In the genomic region with DNA sequence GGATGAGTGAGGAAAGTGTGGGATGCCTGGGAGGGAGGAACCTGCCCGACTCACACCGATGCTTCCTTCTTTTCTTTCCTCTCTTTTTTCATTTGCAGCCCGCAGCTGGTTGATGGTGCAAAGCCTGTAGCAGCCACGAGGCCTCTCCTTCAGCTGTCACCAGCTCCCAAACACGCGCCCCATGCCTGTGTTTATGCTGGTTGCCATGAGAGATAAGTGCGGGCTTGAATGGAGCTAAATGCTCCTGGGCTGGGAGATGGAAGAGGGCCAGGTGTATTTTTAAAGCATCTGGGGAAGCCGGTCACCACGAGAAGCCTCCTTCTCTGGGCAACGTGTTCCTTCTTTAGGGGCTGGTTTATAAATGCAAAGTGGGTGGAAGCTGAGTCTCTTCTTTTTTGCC, we compare ENCODE assay signal across 12 cellular contexts. TPM values are rescaled to one million over a fixed set of nuclear protein-coding genes. Genes with fewer than 3 reads are reported as not detected.
DNase-seq lines count a peak whose midpoint lies in the region; ATAC-seq and TF ChIP-seq lines count a peak whose summit lies in the region.
"Had no signal": no experiment of that assay in that cellular context is flagged by ENCODE, and none has a peak within 500 bp of the region (broad histone marks: within the 10 kb centered on the region; RNA-seq: fewer than 3 reads in every experiment).

No MANE protein-coding gene starts in this region.

- H3K4me2 ChIP-seq in hepatocyte, result no peak overlapping the region

- 79% methylated on average over 10 of the region's 10 CpGs for WGBS in hepatocyte (ENCODE audit: low lambda C conversion rate, missing lambda C conversion rate)
- WGBS in upper lobe of left lung, 2 donors, result 25 to 29% methylated on average over 10 of the region's 10 CpGs

- H3K36me3 ChIP-seq in SJCRH30, result no peaks in the 10 kb centered on the region
- no peaks in the 10 kb centered on the region for H3K36me3 ChIP-seq in hepatocyte (replicated peaks; ENCODE audit: insufficient read depth, low read depth)
- H3K36me3 ChIP-seq in upper lobe of left lung, result no peaks in the 10 kb centered on the region

- H3K4me3 ChIP-seq in SJCRH30 (no peak overlapping the region), hepatocyte (no peak overlapping the region), upper lobe of left lung (no peak overlapping the region)

- no peaks in the 10 kb centered on the region for H4K20me1 ChIP-seq in hepatocyte (ENCODE audit: insufficient read depth, poor library complexity, severe bottlenecking)

- no peak for TF ChIP-seq POLR2A in upper lobe of left lung (IDR thresholded peaks at IDR 0.05)

- TF ChIP-seq CTCF in hepatocyte (IDR thresholded peaks at IDR 0.05; ENCODE audit: poor library complexity) (no peak), upper lobe of left lung (IDR thresholded peaks at IDR 0.05) (no peak)

- H3K9me3 ChIP-seq in SJCRH30 (replicated peaks), result no peaks in the 10 kb centered on the region
- no peaks in the 10 kb centered on the region for H3K9me3 ChIP-seq in hepatocyte (ENCODE audit: low read depth)
- no peaks in the 10 kb centered on the region for H3K9me3 ChIP-seq in upper lobe of left lung

- H3K9me2 ChIP-seq in hepatocyte (replicated peaks; ENCODE audit: insufficient read depth), result no peaks in the 10 kb centered on the region

- TF ChIP-seq EP300 in upper lobe of left lung (IDR thresholded peaks at IDR 0.05), result no peak

- H3K79me2 ChIP-seq in hepatocyte, result no peaks in the 10 kb centered on the region

- H3K4me1 ChIP-seq in SJCRH30, result peaks cover 2% of the 10 kb centered on the region; the same call in 1 of the 2 replicates
- H3K4me1 ChIP-seq in hepatocyte (ENCODE audit: insufficient read depth), result no peaks in the 10 kb centered on the region
- H3K4me1 ChIP-seq in upper lobe of left lung, result peaks cover 0 to 16% (median 10%) of the 10 kb centered on the region in 4 donors

- H2AFZ ChIP-seq in hepatocyte, result no peak overlapping the region

- H3K27ac ChIP-seq in SJCRH30 (no peak overlapping the region), hepatocyte (no peak overlapping the region), upper lobe of left lung (no peak overlapping the region)

- ATAC-seq in upper lobe of left lung (ENCODE audit: low FRiP score in 2 of 2) (peak; percentile 58 to 89), GM18870 (IDR thresholded peaks at IDR 0.05; ENCODE audit: unreplicated experiment) (no peak)
- ATAC-seq: HCT116 had no signal

- DNase-seq in NCI-H524 (lab: John Stamatoyannopoulos, UW), result peak; percentile 9 to 57
- DNase-seq in NCI-H524 treated with DMSO at 0.1 percent for 48 hours (lab: John Stamatoyannopoulos, UW), result no peak
- DNase-seq in SJCRH30, result peak; percentile 71 to 80
- DNase-seq in hepatocyte (ENCODE audit: low spot score), result peak; percentile 43
- DNase-seq in upper lobe of left lung, result peak in 1 of 2 donors; percentile 88
- no peak for DNase-seq in T1000 (lab: John Stamatoyannopoulos, UW)
- DNase-seq in OCI-M1 (lab: John Stamatoyannopoulos, UW), result no peak
- DNase-seq: activated T-cell treated with anti-CD3 and anti-CD28 coated beads for 4 hours; kidney glomerular epithelial cell; stimulated activated CD4-positive, alpha-beta T cell treated with anti-CD3 and anti-CD28 coated beads, Interleukin-12 subunit alpha, Interleukin-12 subunit beta, amount 100 ng/mL, for 4 hours had no signal

- H3K27me3 ChIP-seq in SJCRH30 (no peaks in the 10 kb centered on the region), hepatocyte (no peaks in the 10 kb centered on the region), upper lobe of left lung (no peaks in the 10 kb centered on the region)

RNA-seq across cellular contexts. Expression of gene COLQ, which starts 9.3 kb away (rescaled TPM):
- total RNA-seq in SJCRH30 (2014; rRNA removed; shearing (Covaris generic)), result 0.18 and 0.24 TPM in 2 replicates
- 0.27 and 5.5 TPM in 2 replicates for total RNA-seq in hepatocyte
- 0.73 and 1.0 TPM in 2 replicates for polyA plus RNA-seq in hepatocyte
- total RNA-seq in upper lobe of left lung, result 10 to 100 TPM in 1 of 6 donors, 1 to 10 TPM in 5; 1.1 to 34.6 (median 2.6) TPM

Comparison
In these comparisons a context has a peak if more than half of its experiments do, and no peak if none do; other contexts are left out.
1. DNase-seq: peak in NCI-H524 (2 of 2), SJCRH30 (2 of 2) and hepatocyte (single experiment); none in NCI-H524 treated with DMSO at 0.1 percent for 48 hours (single experiment), T1000 (single experiment) and OCI-M1 (single experiment).